Comparison of ENCODE assay signal across 18 cellular contexts in the genomic region with DNA sequence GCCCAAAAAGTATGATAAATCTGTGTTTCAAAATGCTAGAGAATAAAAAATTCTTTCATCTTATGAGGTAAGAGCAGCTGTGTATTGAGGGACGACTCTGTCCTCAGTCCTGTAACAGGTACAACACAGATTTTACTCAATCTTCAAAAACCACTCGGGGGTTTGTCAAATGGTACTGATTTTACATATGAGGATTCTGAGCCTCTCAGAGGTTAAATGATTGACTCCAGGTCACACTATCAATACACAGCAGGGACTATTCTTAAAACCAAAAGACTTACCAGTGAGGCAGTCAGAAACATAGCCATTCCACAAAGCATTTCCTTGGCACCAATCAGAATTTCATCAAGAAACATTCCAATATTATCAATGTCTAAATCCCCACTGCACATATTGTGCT.
DNase-seq lines count a peak whose midpoint lies in the region; ATAC-seq, FAIRE-seq and TF ChIP-seq lines count a peak whose summit lies in the region.
"Had no signal": no experiment of that assay in that cellular context is flagged by ENCODE, and none has a peak within 500 bp of the region (broad histone marks: within the 10 kb centered on the region; RNA-seq: fewer than 3 reads in every experiment).

No MANE protein-coding gene starts in this region.

- peaks cover 7% of the 10 kb centered on the region for H3K4me1 ChIP-seq in CD8-positive, alpha-beta T cell (ENCODE audit: insufficient read depth, low read length)
- H3K4me1 ChIP-seq in esophagus muscularis mucosa: peaks cover 0 to 17% (median 9%) of the 10 kb centered on the region in 4 donors

- no peak overlapping the region for H3K4me3 Mint-ChIP-seq in CD8-positive, alpha-beta T cell
- H3K4me3 Mint-ChIP-seq: B cell had no signal

- peak overlapping the region; percentile 47 for H3K27ac Mint-ChIP-seq in CD8-positive, alpha-beta T cell
- H3K27ac Mint-ChIP-seq: B cell had no signal

- no peak for TF ChIP-seq POLR2A in esophagus muscularis mucosa (IDR thresholded peaks at IDR 0.05; ENCODE audit: low read depth)

- no peak overlapping the region for H3K4me3 ChIP-seq in CD8-positive, alpha-beta T cell (ENCODE audit: low read depth, low read length)
- no peak overlapping the region for H3K4me3 ChIP-seq in esophagus muscularis mucosa
- H3K4me3 ChIP-seq: GM23248, PC-9 had no signal

- H3K36me3 ChIP-seq in CD8-positive, alpha-beta T cell (ENCODE audit: insufficient read depth, low read length): no peaks in the 10 kb centered on the region
- H3K36me3 ChIP-seq in esophagus muscularis mucosa: no peaks in the 10 kb centered on the region

- POLR2A ChIA-PET in CD8-positive, alpha-beta T cell (lab: Charles Lee): interaction anchor here (0.6 kb wide), 1 partner anchor 16 kb away, joined by 4 read pairs; no protein-coding TSS in a partner anchor

- CTCF ChIA-PET in CD8-positive, alpha-beta T cell (lab: Charles Lee): no interaction called here

- peak; percentile 60 for FAIRE-seq in GM19239 (lab: Jason Lieb, UNC)

- no peak for TF ChIP-seq CTCF in CD8-positive, alpha-beta T cell (IDR thresholded peaks at IDR 0.05)
- no peak for TF ChIP-seq CTCF in esophagus muscularis mucosa (IDR thresholded peaks at IDR 0.05)

- WGBS in esophagus muscularis mucosa: 87% methylated on average over 2 of the region's 2 CpGs

- H3K36me3 Mint-ChIP-seq in CD8-positive, alpha-beta T cell: peaks cover 13% of the 10 kb centered on the region

- TF ChIP-seq EP300 in esophagus muscularis mucosa (IDR thresholded peaks at IDR 0.05): no peak

- H3K27me3 ChIP-seq in CD8-positive, alpha-beta T cell (ENCODE audit: insufficient read depth, low read length): no peaks in the 10 kb centered on the region
- no peaks in the 10 kb centered on the region for H3K27me3 ChIP-seq in esophagus muscularis mucosa

- H3K27me3 Mint-ChIP-seq in CD8-positive, alpha-beta T cell (ENCODE audit: low read depth): no peaks in the 10 kb centered on the region
- H3K27me3 Mint-ChIP-seq: B cell had no signal

- peaks cover 46% of the 10 kb centered on the region for H3K4me1 Mint-ChIP-seq in CD8-positive, alpha-beta T cell (ENCODE audit: low read depth)

- DNase-seq in CD8-positive, alpha-beta T cell: no peak
- DNase-seq in GM19239 (ENCODE audit: insufficient read length, low spot score) (no peak), esophagus muscularis mucosa (ENCODE audit: extremely low spot score) (peak; percentile 34), NCI-H446 treated with DMSO at 0.1 percent for 48 hours (lab: John Stamatoyannopoulos, UW) (no peak), mucosa of gallbladder (ENCODE audit: low spot score) (no peak)
- DNase-seq in activated CD4-positive, CD25-positive, alpha-beta regulatory T cell (lab: John Stamatoyannopoulos, UW): no peak
- DNase-seq: DMS153, GDM1, GM23248, HCEC 1CT, NCI-H1436, NCI-H1930, NCI-H226, NCI-H524 treated with DMSO at 0.1 percent for 48 hours, PC-9 had no signal

- H3K9me3 ChIP-seq in CD8-positive, alpha-beta T cell (ENCODE audit: low read length): no peaks in the 10 kb centered on the region
- no peaks in the 10 kb centered on the region for H3K9me3 ChIP-seq in esophagus muscularis mucosa

- ATAC-seq in CD8-positive, alpha-beta T cell: no peak
- ATAC-seq in HG03460 (IDR thresholded peaks at IDR 0.05; ENCODE audit: unreplicated experiment) (peak; percentile 72), HG03354 (IDR thresholded peaks at IDR 0.05; ENCODE audit: poor library complexity, severe bottlenecking, unreplicated experiment) (no peak)

- intact Hi-C loops in CD8-positive, alpha-beta T cell (cut with DNase I, micrococcal nuclease): no loop called here
- intact Hi-C loops in esophagus muscularis mucosa (cut with DNase I): no loop called here

- no peak overlapping the region for H3K27ac ChIP-seq in CD8-positive, alpha-beta T cell (ENCODE audit: low read depth, low read length)
- no peak overlapping the region for H3K27ac ChIP-seq in esophagus muscularis mucosa (replicated peaks in 1 of 4)
- H3K27ac ChIP-seq: GM23248, PC-9 had no signal

- no peaks in the 10 kb centered on the region for H3K9me3 Mint-ChIP-seq in CD8-positive, alpha-beta T cell
